Comparison of ENCODE assay signal across 9 cellular contexts in genomic region chr5:81212211-81212687, GRCh38. TPM values are rescaled to one million over a fixed set of nuclear protein-coding genes. Genes with fewer than 3 reads are reported as not detected.
DNase-seq lines count a peak whose midpoint lies in the region; ATAC-seq and TF ChIP-seq lines count a peak whose summit lies in the region.
"Had no signal": no experiment of that assay in that cellular context is flagged by ENCODE, and none has a peak within 500 bp of the region (broad histone marks: within the 10 kb centered on the region; RNA-seq: fewer than 3 reads in every experiment).

No MANE protein-coding gene starts in this region.

- no peaks in the 10 kb centered on the region for H3K36me3 ChIP-seq in colonic mucosa

- no peak overlapping the region for H2AK5ac ChIP-seq in H9 (ENCODE audit: insufficient read length, low read length)

- H2BK120ac ChIP-seq in H9 (ENCODE audit: low read depth, low read length, poor library complexity, severe bottlenecking): no peak overlapping the region

- H3K36me3 Mint-ChIP-seq in H9 (ENCODE audit: insufficient read depth in 1 of 3, low read depth in 3 of 3): peaks cover 0 to 6% (median 0%) of the 10 kb centered on the region in 3 experiments; a peak in 1 of 7 replicates

- no peaks in the 10 kb centered on the region for H3K23me2 ChIP-seq in H9 (ENCODE audit: insufficient read length, low read depth, low read length, poor library complexity, severe bottlenecking)

- H3K9me3 Mint-ChIP-seq in H9: no peaks in the 10 kb centered on the region

- H4K91ac ChIP-seq in H9 (ENCODE audit: insufficient read length, low read depth, low read length): no peak overlapping the region

- H3K4me3 ChIP-seq in colonic mucosa: no peak overlapping the region

- H3K4me2 ChIP-seq in H9 (ENCODE audit: insufficient read depth, insufficient read length, low read length): no peak overlapping the region

- H3K79me1 ChIP-seq in H9 (ENCODE audit: insufficient read depth, low read depth, low read length, poor library complexity, severe bottlenecking): no peaks in the 10 kb centered on the region

- no peak overlapping the region for H2BK15ac ChIP-seq in H9 (ENCODE audit: low read depth, low read length)

- TF ChIP-seq CTCF in H9 (conservative IDR thresholded peaks at IDR 0.05) (no peak), colonic mucosa (IDR thresholded peaks at IDR 0.05) (no peak)

- H3K9me3 ChIP-seq in H9 (ENCODE audit: control insufficient read depth, low read depth, low read length): no peaks in the 10 kb centered on the region
- no peaks in the 10 kb centered on the region for H3K9me3 ChIP-seq in colonic mucosa

- ATAC-seq in GM18499 (IDR thresholded peaks at IDR 0.05; ENCODE audit: insufficient read depth, unreplicated experiment) (peak; percentile 66), GM21390 (IDR thresholded peaks at IDR 0.05; ENCODE audit: unreplicated experiment) (peak; percentile 45), left lobe of liver (peak; percentile 74)

- no peak overlapping the region for H3K56ac ChIP-seq in H9 (ENCODE audit: insufficient read length, low read depth, low read length)

- no peak overlapping the region for H3K4ac ChIP-seq in H9 (ENCODE audit: low read depth, low read length)

- no peak overlapping the region for H3K23ac ChIP-seq in H9 (ENCODE audit: insufficient read length, low read depth, low read length)

- H2BK20ac ChIP-seq in H9 (ENCODE audit: low read depth, low read length, poor library complexity, severe bottlenecking): no peak overlapping the region

- no peak overlapping the region for H4K8ac ChIP-seq in H9 (replicated peaks; ENCODE audit: insufficient read length, low read depth, low read length)

- H3K27me3 Mint-ChIP-seq in H9 (ENCODE audit: low read depth): no peaks in the 10 kb centered on the region

- no peaks in the 10 kb centered on the region for H4K20me1 ChIP-seq in H9 (ENCODE audit: control insufficient read depth, insufficient read depth, insufficient read length)

- no peak overlapping the region for H3K9ac ChIP-seq in H9 (ENCODE audit: extremely low read depth, insufficient read length, low read length)
- no peak overlapping the region for H3K9ac ChIP-seq in colonic mucosa (ENCODE audit: low read depth in 2 of 2, low read length in 2 of 2)

- peak; percentile 8 for DNase-seq in HK-2 (ENCODE audit: unreplicated experiment)
- DNase-seq in left lobe of liver (ENCODE audit: low spot score): no peak
- DNase-seq in H9: no peak
- DNase-seq in colonic mucosa: no peak
- DNase-seq in A172 (ENCODE audit: low spot score): no peak
- no peak for DNase-seq in SK-N-DZ (ENCODE audit: low spot score)
- DNase-seq: IMR-90 had no signal

- no peak overlapping the region for H2BK12ac ChIP-seq in H9 (ENCODE audit: insufficient read length, low read depth, low read length)

- WGBS in H9 (ENCODE audit: extremely low coverage, insufficient read length, low lambda C conversion rate): no CpG with 5 or more reads among the region's 11 CpGs

- no peak overlapping the region for H3K14ac ChIP-seq in H9 (ENCODE audit: insufficient read depth, low read length)

- H3K27me3 ChIP-seq in H9 (ENCODE audit: insufficient read depth, low read length) (no peaks in the 10 kb centered on the region), colonic mucosa (no peaks in the 10 kb centered on the region)

- H3K27ac Mint-ChIP-seq in H9: no peak overlapping the region

- H2BK5ac ChIP-seq in H9 (ENCODE audit: insufficient read length, low read length): no peak overlapping the region

- no peak overlapping the region for H2AFZ ChIP-seq in H9 (ENCODE audit: low read length)

- no peaks in the 10 kb centered on the region for H3K79me2 ChIP-seq in H9 (ENCODE audit: insufficient read depth, low read length)

- intact Hi-C loops in colonic mucosa (cut with DNase I): no loop called here

- no peak overlapping the region for H4K5ac ChIP-seq in H9 (ENCODE audit: insufficient read length, low read depth, low read length)

- peaks cover 4 to 7% of the 10 kb centered on the region in 2 experiments; a peak in 2 of 4 replicates for H3K4me1 Mint-ChIP-seq in H9

- H3K27ac ChIP-seq in H9 (ENCODE audit: insufficient read length, low read depth, low read length) (no peak overlapping the region), colonic mucosa (no peak overlapping the region)

- no peak overlapping the region for H3K18ac ChIP-seq in H9 (ENCODE audit: insufficient read length, low read depth, low read length)

- H3T11ph ChIP-seq in H9 (ENCODE audit: low read length): no peak overlapping the region

- H3K4me1 ChIP-seq in H9 (ENCODE audit: insufficient read depth, low read length) (no peaks in the 10 kb centered on the region), colonic mucosa (no peaks in the 10 kb centered on the region)

- H3K4me3 Mint-ChIP-seq in H9: no peak overlapping the region

RNA-seq across cellular contexts. Expression of gene CKMT2, which starts 20.9 kb away (rescaled TPM):
- total RNA-seq in left lobe of liver (0.78 TPM), H9 (2021) (1.5 and 1.8 TPM in 2 replicates), colonic mucosa (1 to 10 TPM in 1 of 2 donors, under 1 TPM in 1; 0.40 to 2.0 TPM)
- 4.7 TPM in 1 of 2 replicates, not detected in the other for total RNA-seq in A172 (2014; rRNA removed; shearing (Covaris generic))
- not detected in 2 replicates for polyA plus RNA-seq in SK-N-DZ (2014; cell fraction: cytosol; rRNA removed)
- not detected in 2 replicates for polyA plus RNA-seq in SK-N-DZ (2014; cell fraction: nucleus; rRNA removed)
